21 cellular contexts compared by ENCODE assay signal in genomic region chr15:92583311-92584034, GRCh38.
"Had no signal": no experiment of that assay in that cellular context is flagged by ENCODE, and none has a peak within 500 bp of the region (broad histone marks: within the 10 kb centered on the region; RNA-seq: fewer than 3 reads in every experiment).

No MANE protein-coding gene starts in this region.

- H3K4me1 ChIP-seq: right atrium auricular region, sigmoid colon, spleen, suprapubic skin, tibial artery, upper lobe of right lung had no signal

- ATAC-seq: left lobe of liver; natural killer cell; stimulated activated effector memory CD8-positive, alpha-beta T cell treated with anti-CD3 and anti-CD28 coated beads, Interleukin-12 subunit alpha, Interleukin-12 subunit beta, amount 100 ng/mL, for 72 hours; upper lobe of right lung had no signal

- H3K27ac ChIP-seq: ovary, right atrium auricular region, sigmoid colon, spleen, suprapubic skin, thoracic aorta, tibial artery, upper lobe of right lung had no signal

- H3K36me3 ChIP-seq: ovary, right atrium auricular region, sigmoid colon, spleen, suprapubic skin, thoracic aorta, tibial artery, upper lobe of right lung had no signal

- DNase-seq: hippocampal formation; kidney glomerular epithelial cell; left cardiac atrium; mesendoderm; naive B cell; natural killer cell; ovary; small intestine; spleen; stimulated activated CD4-positive, alpha-beta T cell treated with anti-CD3 and anti-CD28 coated beads, Interleukin-4, amount 100 ng/mL, for 24 hours; stimulated activated naive CD4-positive, alpha-beta T cell; trophoblast cell; upper lobe of right lung had no signal

- H3K9me3 ChIP-seq: ovary, right atrium auricular region, sigmoid colon, spleen, suprapubic skin, thoracic aorta, tibial artery, upper lobe of right lung had no signal

- H3K27me3 ChIP-seq: ovary, right atrium auricular region, sigmoid colon, suprapubic skin, upper lobe of right lung had no signal

- H3K4me3 ChIP-seq: lung, ovary, right atrium auricular region, sigmoid colon, spleen, suprapubic skin, thoracic aorta, tibial artery, upper lobe of right lung had no signal
